ENCODE assay signal across 21 cellular contexts in genomic region chr17:70202840-70203239, GRCh38.
"Had no signal": no experiment of that assay in that cellular context is flagged by ENCODE, and none has a peak within 500 bp of the region (broad histone marks: within the 10 kb centered on the region; RNA-seq: fewer than 3 reads in every experiment).

No MANE protein-coding gene starts in this region.

- H3K4me3 Mint-ChIP-seq: dendritic cell treated with granulocyte-macrophage colony-stimulating factor and Interleukin-4, amounts not matched to agents 40 ng/mL and 50 ng/mL, for 4 days; natural killer cell treated with Interleukin-12 subunit alpha and Interleukin-12 subunit beta and Interleukin-15 and Interleukin-18, amount 100 ng/mL, for 72 hours; neural progenitor cell; stimulated activated memory B cell treated with anti-CD40 and anti-IgM and Interleukin-4, amounts not matched to agents 10 μg/mL and 1 μg/mL and 100 μg/mL, for 72 hours; stimulated activated naive CD8-positive, alpha-beta T cell treated with anti-CD3 and anti-CD28 coated beads, Interleukin-15, Interleukin-2, amounts not matched to agents 100 ng/mL and 50 ng/mL, for 24 hours had no signal

- H3K36me3 ChIP-seq: heart left ventricle, lower lobe of right lung, neural progenitor cell, pancreas, prostate gland, right lobe of liver, thoracic aorta, transverse colon had no signal

- DNase-seq: cerebellar nuclear complex; heart left ventricle; hippocampal formation; kidney glomerular epithelial cell; lower lobe of right lung; mesenchymal stem cell; midbrain; occipital lobe; pancreas; right lobe of liver; stimulated activated CD4-positive, alpha-beta T cell treated with anti-CD3 and anti-CD28 coated beads, Interleukin-15, amount 100 ng/mL, for 24 hours; stimulated activated CD4-positive, alpha-beta T cell treated with anti-CD3 and anti-CD28 coated beads, Interleukin-1b, Interleukin-23, amount 100 ng/mL, for 48 hours; stimulated activated CD4-positive, alpha-beta T cell treated with anti-CD3 and anti-CD28 coated beads, Interleukin-4, amount 100 ng/mL, for 24 hours; transverse colon had no signal

- H3K27me3 ChIP-seq: heart left ventricle, neural progenitor cell, pancreas, right lobe of liver, transverse colon had no signal

- H3K9ac ChIP-seq: neural progenitor cell had no signal

- H3K9me3 ChIP-seq: heart left ventricle, lower lobe of right lung, pancreas, prostate gland, right lobe of liver, thoracic aorta, transverse colon had no signal

- H3K27ac ChIP-seq: heart left ventricle, lower lobe of right lung, neural progenitor cell, pancreas, prostate gland, right lobe of liver, thoracic aorta, transverse colon had no signal

- ATAC-seq: natural killer cell treated with Interleukin-12 subunit alpha and Interleukin-12 subunit beta and Interleukin-15 and Interleukin-18, amount 100 ng/mL, for 72 hours; pancreas; stimulated activated memory B cell treated with anti-CD40 and anti-IgM and Interleukin-4, amounts not matched to agents 10 μg/mL and 1 μg/mL and 100 μg/mL, for 72 hours had no signal

- H3K27me3 Mint-ChIP-seq: dendritic cell treated with granulocyte-macrophage colony-stimulating factor and Interleukin-4, amounts not matched to agents 40 ng/mL and 50 ng/mL, for 4 days; natural killer cell treated with Interleukin-12 subunit alpha and Interleukin-12 subunit beta and Interleukin-15 and Interleukin-18, amount 100 ng/mL, for 72 hours; stimulated activated memory B cell treated with anti-CD40 and anti-IgM and Interleukin-4, amounts not matched to agents 10 μg/mL and 1 μg/mL and 100 μg/mL, for 72 hours; stimulated activated naive CD8-positive, alpha-beta T cell treated with anti-CD3 and anti-CD28 coated beads, Interleukin-15, Interleukin-2, amounts not matched to agents 100 ng/mL and 50 ng/mL, for 24 hours had no signal

- H3K4me1 Mint-ChIP-seq: neural progenitor cell; stimulated activated memory B cell treated with anti-CD40 and anti-IgM and Interleukin-4, amounts not matched to agents 10 μg/mL and 1 μg/mL and 100 μg/mL, for 72 hours had no signal

- H3K4me1 ChIP-seq: lower lobe of right lung, neural progenitor cell, pancreas, prostate gland, right lobe of liver had no signal

- H3K36me3 Mint-ChIP-seq: natural killer cell treated with Interleukin-12 subunit alpha and Interleukin-12 subunit beta and Interleukin-15 and Interleukin-18, amount 100 ng/mL, for 72 hours; neural progenitor cell; stimulated activated memory B cell treated with anti-CD40 and anti-IgM and Interleukin-4, amounts not matched to agents 10 μg/mL and 1 μg/mL and 100 μg/mL, for 72 hours had no signal

- H3K4me3 ChIP-seq: heart left ventricle, lower lobe of right lung, neural progenitor cell, pancreas, prostate gland, right lobe of liver, thoracic aorta, transverse colon had no signal

- H3K27ac Mint-ChIP-seq: dendritic cell treated with granulocyte-macrophage colony-stimulating factor and Interleukin-4, amounts not matched to agents 40 ng/mL and 50 ng/mL, for 4 days; natural killer cell treated with Interleukin-12 subunit alpha and Interleukin-12 subunit beta and Interleukin-15 and Interleukin-18, amount 100 ng/mL, for 72 hours; neural progenitor cell; stimulated activated memory B cell treated with anti-CD40 and anti-IgM and Interleukin-4, amounts not matched to agents 10 μg/mL and 1 μg/mL and 100 μg/mL, for 72 hours; stimulated activated naive CD8-positive, alpha-beta T cell treated with anti-CD3 and anti-CD28 coated beads, Interleukin-15, Interleukin-2, amounts not matched to agents 100 ng/mL and 50 ng/mL, for 24 hours had no signal

- H3K9me3 Mint-ChIP-seq: dendritic cell treated with granulocyte-macrophage colony-stimulating factor and Interleukin-4, amounts not matched to agents 40 ng/mL and 50 ng/mL, for 4 days; natural killer cell treated with Interleukin-12 subunit alpha and Interleukin-12 subunit beta and Interleukin-15 and Interleukin-18, amount 100 ng/mL, for 72 hours; neural progenitor cell; stimulated activated memory B cell treated with anti-CD40 and anti-IgM and Interleukin-4, amounts not matched to agents 10 μg/mL and 1 μg/mL and 100 μg/mL, for 72 hours; stimulated activated naive CD8-positive, alpha-beta T cell treated with anti-CD3 and anti-CD28 coated beads, Interleukin-15, Interleukin-2, amounts not matched to agents 100 ng/mL and 50 ng/mL, for 24 hours had no signal
